Comparison of ENCODE assay signal across 14 cellular contexts in the genomic region with DNA sequence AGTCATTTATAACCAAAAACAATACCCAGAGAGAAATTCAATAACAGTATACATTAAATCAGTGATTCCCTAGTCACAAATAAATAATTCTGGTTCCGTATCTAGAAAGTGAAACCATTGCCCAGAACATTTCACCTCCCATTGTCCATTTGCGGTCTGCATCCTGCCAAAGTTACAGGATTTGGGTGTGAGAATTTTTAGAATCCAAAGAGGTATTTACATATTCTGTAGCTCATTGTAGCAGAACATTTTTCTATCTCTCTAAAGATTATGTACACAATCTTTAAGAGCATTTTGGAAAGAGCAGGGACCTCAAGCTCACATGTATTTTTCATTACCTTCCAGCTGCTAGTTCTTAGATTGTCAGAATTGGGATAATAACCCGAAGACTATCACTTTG.
DNase-seq lines count a peak whose midpoint lies in the region; ATAC-seq and TF ChIP-seq lines count a peak whose summit lies in the region.
"Had no signal": no experiment of that assay in that cellular context is flagged by ENCODE, and none has a peak within 500 bp of the region (broad histone marks: within the 10 kb centered on the region; RNA-seq: fewer than 3 reads in every experiment).

No MANE protein-coding gene starts in this region.

- DNase-seq in DMS 273 (lab: John Stamatoyannopoulos, UW; ENCODE audit: unreplicated experiment) (peak; percentile 27), DMS 273 treated with DMSO at 0.1 percent for 48 hours (lab: John Stamatoyannopoulos, UW) (no peak), mesenchymal stem cell (no peak), COR-L47 (lab: John Stamatoyannopoulos, UW) (no peak), WTC11 (ENCODE audit: low spot score) (no peak)
- no peak for DNase-seq in effector CD8-positive, alpha-beta T cell (lab: John Stamatoyannopoulos, UW)
- no peak for DNase-seq in activated CD8-positive, alpha-beta T cell treated with anti-CD3 and anti-CD28 coated beads for 36 hours
- DNase-seq: AML-193; CD8-positive, alpha-beta memory T cell; DMS79; GM23248 had no signal

- H2BK120ac ChIP-seq in mesenchymal stem cell (ENCODE audit: low read depth, low read length): no peak overlapping the region

- H3K9me3 ChIP-seq in mesenchymal stem cell (ENCODE audit: control insufficient read depth, low read length): no peaks in the 10 kb centered on the region
- H3K9me3 ChIP-seq: BLaER1 had no signal

- no peak overlapping the region for H3K4me2 ChIP-seq in mesenchymal stem cell (ENCODE audit: low read length, poor library complexity, severe bottlenecking)
- H3K4me2 ChIP-seq: BLaER1 had no signal

- 71% methylated on average over 1 of the region's 3 CpGs for WGBS in mesenchymal stem cell

- H2BK15ac ChIP-seq in mesenchymal stem cell (ENCODE audit: low read depth, poor library complexity, severe bottlenecking): no peak overlapping the region

- H2BK12ac ChIP-seq in mesenchymal stem cell (ENCODE audit: low read length in 2 of 2): no peak overlapping the region

- no peaks in the 10 kb centered on the region for H3K4me1 ChIP-seq in mesenchymal stem cell (ENCODE audit: control insufficient read depth, insufficient read depth, low read depth, low read length)
- H3K4me1 ChIP-seq: BLaER1 had no signal

- no peak overlapping the region for H3K4ac ChIP-seq in mesenchymal stem cell (ENCODE audit: low read depth in 1 of 2, low read length in 2 of 2)

- no peaks in the 10 kb centered on the region for H3K36me3 ChIP-seq in mesenchymal stem cell (ENCODE audit: control insufficient read depth in 1 of 2, insufficient read depth in 2 of 2, low read depth in 1 of 2, low read length in 2 of 2)
- H3K36me3 ChIP-seq: BLaER1 had no signal

- no peak overlapping the region for H3K23ac ChIP-seq in mesenchymal stem cell (ENCODE audit: low read length in 2 of 2)

- no peak overlapping the region for H4K91ac ChIP-seq in mesenchymal stem cell (ENCODE audit: low read length)

- CTCF ChIA-PET in activated CD8-positive, alpha-beta T cell treated with anti-CD3 and anti-CD28 coated beads for 36 hours (lab: Charles Lee): no interaction called here
- CTCF ChIA-PET in WTC11 (lab: Charles Lee): no interaction called here

- H3K9ac ChIP-seq in mesenchymal stem cell (ENCODE audit: low read length): peak overlapping the region; percentile 26
- H3K9ac ChIP-seq: BLaER1, GM23248 had no signal

- peak overlapping the region in 2 of 5 experiments; percentile 32 to 74 for H3K4me3 Mint-ChIP-seq in brain
- H3K4me3 Mint-ChIP-seq in activated CD8-positive, alpha-beta T cell treated with anti-CD3 and anti-CD28 coated beads for 36 hours: no peak overlapping the region
- no peak overlapping the region for H3K4me3 Mint-ChIP-seq in WTC11
- H3K4me3 Mint-ChIP-seq: CD8-positive, alpha-beta memory T cell had no signal

- H3K27ac ChIP-seq in mesenchymal stem cell (ENCODE audit: low read length, poor library complexity, severe bottlenecking): no peak overlapping the region
- H3K27ac ChIP-seq: 22Rv1, BLaER1, GM23248 had no signal

- peaks cover 3% of the 10 kb centered on the region for H3K27me3 Mint-ChIP-seq in brain
- H3K27me3 Mint-ChIP-seq in activated CD8-positive, alpha-beta T cell treated with anti-CD3 and anti-CD28 coated beads for 36 hours: no peaks in the 10 kb centered on the region
- peaks cover 3% of the 10 kb centered on the region; the same call in 1 of the 2 replicates for H3K27me3 Mint-ChIP-seq in WTC11 (ENCODE audit: low read depth)
- H3K27me3 Mint-ChIP-seq: CD8-positive, alpha-beta memory T cell had no signal

- no peak overlapping the region for H4K8ac ChIP-seq in mesenchymal stem cell (ENCODE audit: low read length)

- no peak for TF ChIP-seq CTCF in brain (conservative IDR thresholded peaks at IDR 0.05)
- TF ChIP-seq CTCF in activated CD8-positive, alpha-beta T cell treated with anti-CD3 and anti-CD28 coated beads for 36 hours (IDR thresholded peaks at IDR 0.05): no peak
- no peak for TF ChIP-seq CTCF in WTC11 (IDR thresholded peaks at IDR 0.05)

- no peak overlapping the region for H2AK5ac ChIP-seq in mesenchymal stem cell (ENCODE audit: low read length, severe bottlenecking)

- peak overlapping the region in 4 of 5 experiments; percentile 2 to 84 (median 60) for H3K27ac Mint-ChIP-seq in brain
- no peak overlapping the region for H3K27ac Mint-ChIP-seq in activated CD8-positive, alpha-beta T cell treated with anti-CD3 and anti-CD28 coated beads for 36 hours
- no peak overlapping the region for H3K27ac Mint-ChIP-seq in WTC11
- H3K27ac Mint-ChIP-seq: CD8-positive, alpha-beta memory T cell had no signal

- ATAC-seq in activated CD8-positive, alpha-beta T cell treated with anti-CD3 and anti-CD28 coated beads for 36 hours: no peak
- no peak for ATAC-seq in WTC11

- no peak overlapping the region for H3K18ac ChIP-seq in mesenchymal stem cell (ENCODE audit: low read depth in 1 of 2, low read length in 2 of 2)

- H3K79me1 ChIP-seq in mesenchymal stem cell (replicated peaks; ENCODE audit: low read length, poor library complexity, severe bottlenecking): no peaks in the 10 kb centered on the region

- POLR2A ChIA-PET in activated CD8-positive, alpha-beta T cell treated with anti-CD3 and anti-CD28 coated beads for 36 hours (lab: Charles Lee): no interaction called here
- POLR2A ChIA-PET in WTC11 (lab: Charles Lee): no interaction called here

- H3K9me3 Mint-ChIP-seq in brain (peaks cover 0 to 37% (median 0%) of the 10 kb centered on the region in 5 experiments), WTC11 (peaks cover 75% of the 10 kb centered on the region)
- no peaks in the 10 kb centered on the region for H3K9me3 Mint-ChIP-seq in activated CD8-positive, alpha-beta T cell treated with anti-CD3 and anti-CD28 coated beads for 36 hours

- no peak overlapping the region for H3K14ac ChIP-seq in mesenchymal stem cell (ENCODE audit: low read length in 2 of 2)

- intact Hi-C loops in activated CD8-positive, alpha-beta T cell treated with anti-CD3 and anti-CD28 coated beads for 36 hours (cut with micrococcal nuclease): no loop called here

- H3K4me1 Mint-ChIP-seq in brain: peaks cover 51% of the 10 kb centered on the region
- no peaks in the 10 kb centered on the region for H3K4me1 Mint-ChIP-seq in activated CD8-positive, alpha-beta T cell treated with anti-CD3 and anti-CD28 coated beads for 36 hours (ENCODE audit: low read depth)
- no peaks in the 10 kb centered on the region for H3K4me1 Mint-ChIP-seq in WTC11
- H3K4me1 Mint-ChIP-seq: CD8-positive, alpha-beta memory T cell had no signal

- no peak overlapping the region for H2BK5ac ChIP-seq in mesenchymal stem cell (ENCODE audit: low read depth, low read length, poor library complexity, severe bottlenecking)

- no peaks in the 10 kb centered on the region for H3K36me3 Mint-ChIP-seq in brain
- H3K36me3 Mint-ChIP-seq in activated CD8-positive, alpha-beta T cell treated with anti-CD3 and anti-CD28 coated beads for 36 hours (ENCODE audit: low read depth): no peaks in the 10 kb centered on the region
- H3K36me3 Mint-ChIP-seq in WTC11: peaks cover 57% of the 10 kb centered on the region
- H3K36me3 Mint-ChIP-seq: CD8-positive, alpha-beta memory T cell had no signal

- H3K27me3 ChIP-seq in mesenchymal stem cell (ENCODE audit: control insufficient read depth in 1 of 2, insufficient read depth in 1 of 2, low read length in 2 of 2): no peaks in the 10 kb centered on the region
- H3K27me3 ChIP-seq: BLaER1 had no signal

- H3K4me3 ChIP-seq in mesenchymal stem cell (ENCODE audit: insufficient read depth in 1 of 2, low read depth in 1 of 2, low read length in 2 of 2): peak overlapping the region in 1 of 2 experiments; percentile 49
- H3K4me3 ChIP-seq: BLaER1, GM23248 had no signal

- H2AFZ ChIP-seq in mesenchymal stem cell (ENCODE audit: low read depth, low read length): no peak overlapping the region
- H2AFZ ChIP-seq: GM23248 had no signal

TF ChIP-seq in WTC11, 78 proteins besides CTCF, POLR2A, EP300 and RAD21 (continues in another document):
- TF ChIP-seq GTF2I (CRISPR knock-in tag; conservative IDR thresholded peaks at IDR 0.05): no peak
- no peak for TF ChIP-seq ATF6 (CRISPR knock-in tag; IDR thresholded peaks at IDR 0.05)
- TF ChIP-seq ZNF416 (CRISPR knock-in tag; IDR thresholded peaks at IDR 0.05): no peak
- TF ChIP-seq, protein P1, sequence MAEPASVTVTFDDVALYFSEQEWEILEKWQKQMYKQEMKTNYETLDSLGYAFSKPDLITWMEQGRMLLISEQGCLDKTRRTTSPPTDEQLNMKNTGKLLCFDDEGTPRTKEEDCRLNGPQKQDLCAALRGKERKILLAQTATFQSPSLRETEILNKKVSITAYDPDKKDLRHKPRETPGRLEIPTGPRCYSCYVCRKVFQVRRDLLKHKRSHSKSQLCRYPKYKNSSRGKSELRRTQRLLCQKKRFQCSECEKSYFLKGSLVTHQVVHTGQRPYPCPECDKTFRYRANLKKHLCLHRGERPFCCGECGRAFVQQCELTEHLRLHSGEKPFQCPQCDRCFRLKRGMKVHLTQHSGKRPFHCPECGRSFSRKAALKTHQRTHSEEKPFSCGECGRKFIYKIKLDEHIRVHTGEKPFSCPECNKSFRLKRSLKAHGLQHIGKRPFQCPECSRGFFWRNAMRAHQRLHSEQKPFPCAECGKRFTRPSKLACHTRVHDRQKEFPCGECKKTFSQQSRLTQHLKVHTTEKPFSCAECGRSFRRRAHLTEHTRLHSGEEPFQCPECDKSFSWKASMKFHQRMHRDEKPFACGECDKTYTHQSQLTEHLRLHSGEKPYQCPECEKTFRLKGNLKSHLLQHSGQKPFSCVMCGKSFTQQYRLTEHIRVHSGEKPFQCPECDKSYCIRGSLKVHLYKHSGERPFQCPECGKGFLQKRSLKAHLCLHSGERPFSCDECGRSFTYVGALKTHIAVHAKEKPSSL (CRISPR knock-in tag; conservative IDR thresholded peaks at IDR 0.05): no peak
- no peak for TF ChIP-seq CDX4 (CRISPR knock-in tag; IDR thresholded peaks at IDR 0.05; ENCODE audit: borderline replicate concordance)

Comparison
In these comparisons a context has a peak if more than half of its experiments do, and no peak if none do; other contexts are left out.
1. H3K27ac Mint-ChIP-seq: peak in brain (4 of 5); none in activated CD8-positive, alpha-beta T cell treated with anti-CD3 and anti-CD28 coated beads for 36 hours (single experiment) and WTC11 (single experiment).